18 cellular contexts compared by ENCODE assay signal in genomic region chr5:72937517-72938061, GRCh38. TPM values are rescaled to one million over a fixed set of nuclear protein-coding genes. Genes with fewer than 3 reads are reported as not detected.
DNase-seq lines count a peak whose midpoint lies in the region; ATAC-seq, FAIRE-seq and TF ChIP-seq lines count a peak whose summit lies in the region.
"Had no signal": no experiment of that assay in that cellular context is flagged by ENCODE, and none has a peak within 500 bp of the region (broad histone marks: within the 10 kb centered on the region; RNA-seq: fewer than 3 reads in every experiment).

No MANE protein-coding gene starts in this region.

- no peak overlapping the region for H3K4me2 ChIP-seq in parathyroid adenoma (ENCODE audit: low read length)

- ATAC-seq in GM21515 (IDR thresholded peaks at IDR 0.05; ENCODE audit: unreplicated experiment) (no peak), sciatic nerve (no peak)

- FAIRE-seq in GM12891 (lab: Jason Lieb, UNC), result no peak
- FAIRE-seq: frontal cortex had no signal

- intact Hi-C loops in left ventricle myocardium inferior (cut with micrococcal nuclease) (no loop called here), sciatic nerve (cut with DNase I) (no loop called here)

- no peaks in the 10 kb centered on the region for H3K27me3 ChIP-seq in left ventricle myocardium inferior (ENCODE audit: low read depth)
- H3K27me3 ChIP-seq in parathyroid adenoma (ENCODE audit: control insufficient read depth, insufficient read depth, low read length), result no peaks in the 10 kb centered on the region

- H2AFZ ChIP-seq in parathyroid adenoma, result no peak overlapping the region

- H3K27ac ChIP-seq in left ventricle myocardium inferior (replicated peaks) (peak overlapping the region; percentile 84), parathyroid adenoma (peak overlapping the region; percentile 42)

- no peak overlapping the region for H3K9ac ChIP-seq in parathyroid adenoma

- no peak for TF ChIP-seq CTCF in left ventricle myocardium inferior (IDR thresholded peaks at IDR 0.05; ENCODE audit: borderline replicate concordance)
- TF ChIP-seq CTCF in parathyroid adenoma (IDR thresholded peaks at IDR 0.05), result no peak

- no peak for TF ChIP-seq POLR2A in GM12891 (IDR thresholded peaks at IDR 0.05; ENCODE audit: low read depth, low read length)

- H3K79me2 ChIP-seq in parathyroid adenoma, result no peaks in the 10 kb centered on the region

- H3K4me3 ChIP-seq in left ventricle myocardium inferior (no peak overlapping the region), parathyroid adenoma (ENCODE audit: low read depth, low read length) (no peak overlapping the region)
- H3K4me3 ChIP-seq: thoracic aorta had no signal

- DNase-seq in GM12891 (ENCODE audit: insufficient read length, low spot score) (no peak), OCI-M1 (lab: John Stamatoyannopoulos, UW) (peak; percentile 55), left ventricle myocardium inferior (no peak), sciatic nerve (ENCODE audit: low spot score) (no peak), amniotic stem cell (lab: John Stamatoyannopoulos, UW) (no peak), NCI-H510A treated with DMSO at 0.1 percent for 48 hours (lab: John Stamatoyannopoulos, UW) (no peak)
- DNase-seq: activated CD4-positive, alpha-beta T cell treated with anti-CD3 and anti-CD28 coated beads for 48 hours; activated T-cell treated with anti-CD3 and anti-CD28 coated beads, Interleukin-2, amount 50 U/mL, for 1 hour; central memory CD4-positive, alpha-beta T cell; COR-L47; HFFc6; NCI-H2029 treated with DMSO at 0.1 percent for 48 hours; NCI-H524; T-helper 2 cell had no signal

- H3K4me1 ChIP-seq in left ventricle myocardium inferior, result peaks cover 22% of the 10 kb centered on the region
- H3K4me1 ChIP-seq in parathyroid adenoma, result no peaks in the 10 kb centered on the region

- H3K9me3 ChIP-seq in left ventricle myocardium inferior (replicated peaks) (no peaks in the 10 kb centered on the region), parathyroid adenoma (ENCODE audit: control insufficient read depth, low read length) (no peaks in the 10 kb centered on the region)
- H3K9me3 ChIP-seq: thoracic aorta had no signal

- no peaks in the 10 kb centered on the region for H3K36me3 ChIP-seq in left ventricle myocardium inferior
- no peaks in the 10 kb centered on the region for H3K36me3 ChIP-seq in parathyroid adenoma (ENCODE audit: control insufficient read depth, insufficient read depth, low read length)
- H3K36me3 ChIP-seq: thoracic aorta had no signal

TF ChIP-seq in GM12891, 5 proteins besides CTCF, POLR2A, EP300 and RAD21:
- TF ChIP-seq SPI1 (IDR thresholded peaks at IDR 0.05; ENCODE audit: low read depth, low read length) (peak; percentile 79), POU2F2 (IDR thresholded peaks at IDR 0.05; ENCODE audit: low read depth, low read length) (no peak)

RNA-seq across cellular contexts. Expression of gene FCHO2, which starts 18.3 kb away (rescaled TPM):
- polyA plus RNA-seq in GM12891 (2012; ENCODE audit: low read depth, missing spikeins), result 0.05 TPM
- total RNA-seq in left ventricle myocardium inferior (23.3 TPM), sciatic nerve (50.7 TPM)
